In genomic region chr1:53186533-53186932, GRCh38 we compare ENCODE assay signal across 14 cellular contexts. TPM values are rescaled to one million over a fixed set of nuclear protein-coding genes. Genes with fewer than 3 reads are reported as not detected.
DNase-seq lines count a peak whose midpoint lies in the region; ATAC-seq and TF ChIP-seq lines count a peak whose summit lies in the region.
"Had no signal": no experiment of that assay in that cellular context is flagged by ENCODE, and none has a peak within 500 bp of the region (broad histone marks: within the 10 kb centered on the region; RNA-seq: fewer than 3 reads in every experiment).

No MANE protein-coding gene starts in this region.

- TF ChIP-seq EP300 in sigmoid colon (IDR thresholded peaks at IDR 0.05), result no peak

- peak overlapping the region; percentile 84 for H2AK5ac ChIP-seq in IMR-90 (ENCODE audit: low read depth, low read length)

- dilution Hi-C loops in IMR-90 (cut with HindIII; ENCODE audit: low sequenced_read_pairs, unreplicated experiment), result no loop called here

- H3K4me1 ChIP-seq in GM23248 (ENCODE audit: insufficient read depth) (peaks cover 48% of the 10 kb centered on the region), IMR-90 (ENCODE audit: control insufficient read depth, insufficient read depth, low read length) (peaks cover 41% of the 10 kb centered on the region), foreskin keratinocyte (peaks cover 4% of the 10 kb centered on the region), sigmoid colon (no peaks in the 10 kb centered on the region)

- H4K5ac ChIP-seq in IMR-90 (ENCODE audit: low read depth, low read length), result peak overlapping the region; percentile 26; the same call in 1 of the 2 replicates

- no peak overlapping the region for H3K56ac ChIP-seq in IMR-90 (ENCODE audit: extremely low read depth, insufficient read depth, low read length)

- in situ Hi-C loops in GM23248 (cut with MboI) (loop anchor here (10.0 to 25.0 kb wide), 2 partner anchors 372 to 474 kb away; no protein-coding TSS in a partner anchor), IMR-90 (cut with MboI; ENCODE audit: low sequenced_read_pairs) (loop anchor here (10.0 kb wide), 2 partner anchors 282 to 482 kb away; no protein-coding TSS in a partner anchor)

- peak overlapping the region; percentile 80 for H3K4ac ChIP-seq in IMR-90 (ENCODE audit: low read depth, low read length)

- H4K91ac ChIP-seq in IMR-90 (ENCODE audit: insufficient read depth, low read depth, low read length), result peak overlapping the region; percentile 76

- TF ChIP-seq CTCF in IMR-90 (conservative IDR thresholded peaks at IDR 0.05; ENCODE audit: low read depth, low read length) (no peak), foreskin keratinocyte (conservative IDR thresholded peaks at IDR 0.05) (peak; percentile 19), sigmoid colon (IDR thresholded peaks at IDR 0.05) (no peak), Calu3 (IDR thresholded peaks at IDR 0.05; ENCODE audit: unreplicated experiment) (no peak)

- ATAC-seq in IMR-90 (ENCODE audit: low read depth) (no peak), foreskin keratinocyte (no peak)
- ATAC-seq: A549; CD8-positive, alpha-beta T cell had no signal

- H4K20me1 ChIP-seq in GM23248 (ENCODE audit: insufficient read depth) (no peaks in the 10 kb centered on the region), IMR-90 (ENCODE audit: insufficient read depth, low read length) (no peaks in the 10 kb centered on the region)

- H3K9me2 ChIP-seq in GM23248 (ENCODE audit: insufficient read depth), result no peaks in the 10 kb centered on the region

- H3K36me3 ChIP-seq in GM23248 (ENCODE audit: low read depth), result no peaks in the 10 kb centered on the region
- H3K36me3 ChIP-seq in IMR-90 (ENCODE audit: control insufficient read depth, insufficient read depth, low read length), result no peaks in the 10 kb centered on the region
- H3K36me3 ChIP-seq in sigmoid colon, result no peaks in the 10 kb centered on the region

- H3F3A ChIP-seq in GM23248 (ENCODE audit: insufficient read depth), result peaks cover 45% of the 10 kb centered on the region

- no peak for TF ChIP-seq RAD21 in IMR-90 (IDR thresholded peaks at IDR 0.05; ENCODE audit: low read length)

- CTCF ChIA-PET in IMR-90 (lab: Yijun Ruan, JAX) (interaction anchor here (0.6 to 1.5 kb wide), 4 partner anchors 10 to 485 kb away, joined by 3 to 6 read pairs (median 4); no protein-coding TSS in a partner anchor), Calu3 (lab: Charles Lee) (interaction anchor here (1.0 to 1.1 kb wide), 4 partner anchors 10 to 344 kb away, joined by 3 to 5 read pairs (median 4); partner anchors contain the start of gene ZYG11A)

- no peak overlapping the region for H3K4me3 Mint-ChIP-seq in Calu3 (ENCODE audit: low read depth, unreplicated experiment)
- H3K4me3 Mint-ChIP-seq: CD14-positive monocyte; CD8-positive, alpha-beta T cell had no signal

- intact Hi-C loops in IMR-90 (cut with micrococcal nuclease), result loop anchor here (5.0 to 10.0 kb wide), 3 partner anchors 169 to 344 kb away; partner anchors contain the start of genes ECHDC2, SCP2 and ZYG11A
- intact Hi-C loops in sigmoid colon (cut with DNase I), result loop anchor here (5.0 to 10.0 kb wide), 2 partner anchors 279 to 342 kb away; partner anchors contain the start of gene ZYG11A
- intact Hi-C loops in Calu3 (cut with micrococcal nuclease; ENCODE audit: unreplicated experiment), result loop anchor here (10.0 kb wide), 1 partner anchor 172 kb away; no protein-coding TSS in a partner anchor

- DNase-seq in GM23248 (no peak), IMR-90 (no peak), foreskin keratinocyte (no peak), sigmoid colon (peak; percentile 8), Calu3 (no peak), NCI-H1092 treated with DMSO at 0.1 percent for 48 hours (lab: John Stamatoyannopoulos, UW) (no peak), NCI-H1694 treated with DMSO at 0.1 percent for 48 hours (lab: John Stamatoyannopoulos, UW) (no peak)
- DNase-seq: CD8-positive, alpha-beta T cell; COR-L47; DND-41; GF-D8; HCEC 1CT had no signal

- BruUV-seq in IMR-90 (replicated peaks; lab: Mats Ljungman, UMichigan), result no TSS peak
- no TSS peak for BruUV-seq in Calu3 (replicated peaks; lab: Mats Ljungman, UMichigan)

- H3K9me3 ChIP-seq in GM23248 (ENCODE audit: low read depth) (no peaks in the 10 kb centered on the region), IMR-90 (ENCODE audit: control insufficient read depth, insufficient read depth, low read length) (no peaks in the 10 kb centered on the region), sigmoid colon (no peaks in the 10 kb centered on the region)
- H3K9me3 ChIP-seq: A549 had no signal

- peak overlapping the region; percentile 26 for H2BK5ac ChIP-seq in IMR-90 (ENCODE audit: low read depth, low read length, poor library complexity, severe bottlenecking)

- H3K36me3 Mint-ChIP-seq in Calu3 (ENCODE audit: insufficient read depth, unreplicated experiment), result no peaks in the 10 kb centered on the region
- H3K36me3 Mint-ChIP-seq: CD14-positive monocyte; CD8-positive, alpha-beta T cell had no signal

- H3K79me1 ChIP-seq in IMR-90 (ENCODE audit: low read depth in 1 of 2, low read length in 2 of 2), result peaks cover 0 to 5% of the 10 kb centered on the region in 2 experiments; a peak in 2 of 4 replicates

- H3K27ac ChIP-seq in GM23248, result peak overlapping the region; percentile 65
- H3K27ac ChIP-seq in IMR-90 (ENCODE audit: insufficient read depth, low read length), result no peak overlapping the region
- no peak overlapping the region for H3K27ac ChIP-seq in foreskin keratinocyte
- H3K27ac ChIP-seq in sigmoid colon, result no peak overlapping the region
- H3K27ac ChIP-seq: A549 had no signal

- peaks cover 8% of the 10 kb centered on the region for H3K4me1 Mint-ChIP-seq in Calu3 (ENCODE audit: low read depth, unreplicated experiment)
- H3K4me1 Mint-ChIP-seq: CD14-positive monocyte had no signal

- H3K27ac Mint-ChIP-seq in Calu3 (ENCODE audit: unreplicated experiment), result no peak overlapping the region
- H3K27ac Mint-ChIP-seq: CD8-positive, alpha-beta T cell had no signal

- peaks cover 34% of the 10 kb centered on the region for H3K9me1 ChIP-seq in IMR-90 (ENCODE audit: insufficient read depth, low read length)

- peaks cover 33% of the 10 kb centered on the region for H3K27me3 Mint-ChIP-seq in Calu3 (ENCODE audit: unreplicated experiment)

- H3K4me3 ChIP-seq in GM23248 (no peak overlapping the region), IMR-90 (ENCODE audit: insufficient read depth, low read depth, low read length) (no peak overlapping the region), sigmoid colon (no peak overlapping the region)
- H3K4me3 ChIP-seq: A549 had no signal

- H2BK15ac ChIP-seq in IMR-90 (ENCODE audit: low read depth, low read length), result peak overlapping the region; percentile 59; the same call in 2 of the 3 replicates

- TF ChIP-seq POLR2A in IMR-90 (IDR thresholded peaks at IDR 0.05; ENCODE audit: low read depth, low read length) (no peak), sigmoid colon (IDR thresholded peaks at IDR 0.05) (no peak)

- 72 to 77% methylated on average over 3 of the region's 3 CpGs for WGBS in GM23248 (ENCODE audit: low coverage in 1 of 2, low lambda C conversion rate in 2 of 2, missing lambda C conversion rate in 2 of 2), 2 experiments
- no CpG with 5 or more reads among the region's 3 CpGs for WGBS in IMR-90 (ENCODE audit: extremely low coverage in 2 of 2, insufficient read length in 1 of 2), 2 experiments
- WGBS in sigmoid colon, 2 donors, result 11 to 65% methylated on average over 3 of the region's 3 CpGs

- no peak overlapping the region for H3K23ac ChIP-seq in IMR-90 (ENCODE audit: low read depth, low read length)

- no peaks in the 10 kb centered on the region for H3K9me3 Mint-ChIP-seq in Calu3 (ENCODE audit: low read depth, unreplicated experiment)
- H3K9me3 Mint-ChIP-seq: CD14-positive monocyte; CD8-positive, alpha-beta T cell had no signal

- H4K8ac ChIP-seq in IMR-90 (ENCODE audit: low read depth in 2 of 2, low read length in 2 of 2), result peak overlapping the region in 1 of 2 experiments; percentile 29; a peak in 2 of 4 replicates

- H3K14ac ChIP-seq in IMR-90 (replicated peaks; ENCODE audit: low read depth, low read length), result peak overlapping the region; percentile 55

- peak overlapping the region; percentile 44 for H2AK9ac ChIP-seq in IMR-90 (replicated peaks; ENCODE audit: low read depth, low read length, poor library complexity)

- H3K9ac ChIP-seq in GM23248, result no peak overlapping the region
- no peak overlapping the region for H3K9ac ChIP-seq in IMR-90 (ENCODE audit: low read depth, low read length)

- H3K18ac ChIP-seq in IMR-90 (ENCODE audit: low read depth, low read length), result no peak overlapping the region

- POLR2A ChIA-PET in IMR-90 (lab: Charles Lee; ENCODE audit: unreplicated experiment), result no interaction called here

- H2AFZ ChIP-seq in GM23248 (peak overlapping the region; percentile 19; the same call in 1 of the 2 replicates), IMR-90 (replicated peaks; ENCODE audit: low read length, poor library complexity) (peak overlapping the region; percentile 34)

- peak overlapping the region; percentile 83 for H2BK20ac ChIP-seq in IMR-90 (ENCODE audit: low read depth, low read length)

- H3K4me2 ChIP-seq in GM23248 (ENCODE audit: unreplicated experiment) (no peak overlapping the region), IMR-90 (ENCODE audit: low read depth, low read length) (no peak overlapping the region)
- H3K4me2 ChIP-seq: A549 had no signal

- H3K79me2 ChIP-seq in GM23248 (ENCODE audit: insufficient read depth), result no peaks in the 10 kb centered on the region

- H2BK120ac ChIP-seq in IMR-90 (ENCODE audit: low read depth, low read length), result peak overlapping the region; percentile 83

- H3K27me3 ChIP-seq in GM23248 (replicated peaks; ENCODE audit: insufficient read depth), result no peaks in the 10 kb centered on the region
- no peaks in the 10 kb centered on the region for H3K27me3 ChIP-seq in IMR-90 (ENCODE audit: control insufficient read depth, insufficient read depth, low read length)
- H3K27me3 ChIP-seq in foreskin keratinocyte, result no peaks in the 10 kb centered on the region
- no peaks in the 10 kb centered on the region for H3K27me3 ChIP-seq in sigmoid colon

RNA-seq across cellular contexts. Expression of gene CPT2, which starts 10.1 kb away (rescaled TPM):
- total RNA-seq in GM23248 (2014; rRNA removed; shearing (Covaris generic)), result 16.2 and 24.5 TPM in 2 replicates
- polyA plus RNA-seq in GM23248 (2016; fragmentation: Nextera tagmentation; extraction: Ambion mirVana), result 15.2 and 15.8 TPM in 2 replicates
- total RNA-seq in IMR-90 (2012; rRNA removed), result 14.2 and 16.0 TPM in 2 replicates
- polyA plus RNA-seq in IMR-90 (2012; rRNA removed), result 13.6 and 15.8 TPM in 2 replicates
- 7.7 and 11.3 TPM in 2 replicates for polyA plus RNA-seq in IMR-90 (2012; cell fraction: cytosol; rRNA removed)
- polyA plus RNA-seq in IMR-90 (2012; cell fraction: nucleus; rRNA removed; ENCODE audit: low replicate concordance), result 5.3 and 8.3 TPM in 2 replicates
- 15.2 and 15.3 TPM in 2 replicates for total RNA-seq in foreskin keratinocyte
- 9.5 and 11.0 TPM in 2 replicates for polyA plus RNA-seq in foreskin keratinocyte
- 10 to 100 TPM in 3 of 4 donors, 1 to 10 TPM in 1; 8.0 to 14.1 (median 11.5) TPM for total RNA-seq in sigmoid colon
- 10 to 100 TPM; 33.0 to 78.8 (median 52.9) TPM for polyA plus RNA-seq in sigmoid colon
- total RNA-seq in Calu3 (2022), result 18.5 and 23.5 TPM in 2 replicates

RNA-seq across cellular contexts. Expression of gene CZIB, which starts 33.9 kb away (rescaled TPM):
- 49.7 and 63.2 TPM in 2 replicates for total RNA-seq in GM23248 (2014; rRNA removed; shearing (Covaris generic))
- 76.6 and 83.4 TPM in 2 replicates for polyA plus RNA-seq in GM23248 (2016; fragmentation: Nextera tagmentation; extraction: Ambion mirVana)
- 37.5 and 41.0 TPM in 2 replicates for total RNA-seq in IMR-90 (2012; rRNA removed)
- polyA plus RNA-seq in IMR-90 (2012; rRNA removed), result 55.5 and 58.9 TPM in 2 replicates
- 29.8 and 38.7 TPM in 2 replicates for polyA plus RNA-seq in IMR-90 (2012; cell fraction: cytosol; rRNA removed)
- 40.0 and 112 TPM in 2 replicates for polyA plus RNA-seq in IMR-90 (2012; cell fraction: nucleus; rRNA removed; ENCODE audit: low replicate concordance)
- 32.6 and 35.6 TPM in 2 replicates for total RNA-seq in foreskin keratinocyte
- polyA plus RNA-seq in foreskin keratinocyte, result 37.2 and 43.3 TPM in 2 replicates
- total RNA-seq in sigmoid colon, result 10 to 100 TPM; 79.2 to 95.6 (median 92.7) TPM
- polyA plus RNA-seq in sigmoid colon, result 10 to 100 TPM; 49.4 to 69.1 (median 51.8) TPM
- total RNA-seq in Calu3 (2022), result 31.3 and 34.1 TPM in 2 replicates

RNA-seq across cellular contexts. Expression of gene SLC1A7, which starts 44.1 kb away (rescaled TPM):
- total RNA-seq in GM23248 (2014; rRNA removed; shearing (Covaris generic)), result 0.13 TPM in 1 of 2 replicates, not detected in the other
- 0.51 and 0.76 TPM in 2 replicates for polyA plus RNA-seq in GM23248 (2016; fragmentation: Nextera tagmentation; extraction: Ambion mirVana)
- not detected in 2 replicates for total RNA-seq in IMR-90 (2012; rRNA removed)
- 0.05 and 0.06 TPM in 2 replicates for polyA plus RNA-seq in IMR-90 (2012; rRNA removed)
- 0.09 TPM in 1 of 2 replicates, not detected in the other for polyA plus RNA-seq in IMR-90 (2012; cell fraction: cytosol; rRNA removed)
- polyA plus RNA-seq in IMR-90 (2012; cell fraction: nucleus; rRNA removed; ENCODE audit: low replicate concordance), result 0.37 and 0.40 TPM in 2 replicates
- not detected in 2 replicates for total RNA-seq in foreskin keratinocyte
- polyA plus RNA-seq in foreskin keratinocyte, result not detected in 2 replicates
- under 1 TPM in 3 of 4 donors, not detected in 1; 0.16 to 0.83 (median 0.54) TPM for total RNA-seq in sigmoid colon
- polyA plus RNA-seq in sigmoid colon, result 1 to 10 TPM in 2 of 3 donors, under 1 TPM in 1; 0.86 to 1.6 (median 1.2) TPM
- total RNA-seq in Calu3 (2022), result not detected in 2 replicates
- total RNA-seq: CD8-positive, alpha-beta T cell had no signal
- polyA plus RNA-seq: CD14-positive monocyte had no signal

RNA-seq across cellular contexts. Expression of gene MAGOH, which starts 51.8 kb away (rescaled TPM):
- 21.9 and 22.5 TPM in 2 replicates for total RNA-seq in GM23248 (2014; rRNA removed; shearing (Covaris generic))
- polyA plus RNA-seq in GM23248 (2016; fragmentation: Nextera tagmentation; extraction: Ambion mirVana), result 29.7 and 34.3 TPM in 2 replicates
- total RNA-seq in IMR-90 (2012; rRNA removed), result 3.8 and 26.4 TPM in 2 replicates
- polyA plus RNA-seq in IMR-90 (2012; rRNA removed), result 19.0 and 26.3 TPM in 2 replicates
- polyA plus RNA-seq in IMR-90 (2012; cell fraction: cytosol; rRNA removed), result 2.2 and 3.2 TPM in 2 replicates
- polyA plus RNA-seq in IMR-90 (2012; cell fraction: nucleus; rRNA removed; ENCODE audit: low replicate concordance), result 0.38 and 5.7 TPM in 2 replicates
- 47.4 and 68.3 TPM in 2 replicates for total RNA-seq in foreskin keratinocyte
- 114 and 133 TPM in 2 replicates for polyA plus RNA-seq in foreskin keratinocyte
- 10 to 100 TPM; 12.2 to 46.4 (median 28.7) TPM for total RNA-seq in sigmoid colon
- polyA plus RNA-seq in sigmoid colon, result 10 to 100 TPM; 73.9 to 98.4 (median 95.0) TPM
- total RNA-seq in Calu3 (2022), result 61.9 and 70.2 TPM in 2 replicates
